ENCODE assay signal across 8 cellular contexts in the genomic region with DNA sequence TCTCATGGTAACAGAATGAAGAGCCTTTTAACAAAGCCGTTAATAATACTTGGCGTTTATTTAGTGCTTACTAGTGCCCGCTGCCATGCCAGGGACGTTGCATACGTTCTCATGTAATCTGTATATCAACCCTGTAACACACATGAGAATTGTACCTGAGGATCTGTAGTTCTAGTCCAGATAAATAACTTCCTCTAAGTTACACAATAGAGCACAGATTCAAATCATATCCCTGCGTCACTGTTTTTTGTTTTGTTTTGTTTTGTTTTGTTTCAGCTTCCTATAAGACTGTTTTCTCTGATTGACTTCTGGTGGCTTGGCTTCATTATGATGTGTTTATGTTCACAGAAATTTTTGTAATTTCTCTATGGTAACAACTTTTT. TPM values are rescaled to one million over a fixed set of nuclear protein-coding genes. Genes with fewer than 3 reads are reported as not detected.
DNase-seq lines count a peak whose midpoint lies in the region; ATAC-seq, FAIRE-seq and TF ChIP-seq lines count a peak whose summit lies in the region.

No MANE protein-coding gene starts in this region.

- H3K4me3 Mint-ChIP-seq in activated naive CD8-positive, alpha-beta T cell treated with anti-CD3 and anti-CD28 coated beads for 36 hours, result peak overlapping the region; percentile 94

- H3K27me3 ChIP-seq in HepG2 (ENCODE audit: control insufficient read depth in 1 of 2, insufficient read depth in 2 of 2, low read length in 2 of 2) (no peaks in the 10 kb centered on the region; a peak in 1 of 5 replicates), upper lobe of right lung (no peaks in the 10 kb centered on the region)

- H4K20me1 ChIP-seq in HepG2 (ENCODE audit: insufficient read depth, low read length), result 0 out of 2 replicates have a peak, but pooled peaks cover 3% of the 10 kb centered on the region

- peaks cover 50% of the 10 kb centered on the region for H3K4me1 Mint-ChIP-seq in activated naive CD8-positive, alpha-beta T cell treated with anti-CD3 and anti-CD28 coated beads for 36 hours

- TSS peak; percentile 71 for BruUV-seq in HepG2 (replicated peaks; lab: Mats Ljungman, UMichigan)

- peak overlapping the region; percentile 74 for H3K4me2 ChIP-seq in HepG2 (ENCODE audit: low read depth, low read length)

- in situ Hi-C loops in HepG2 (cut with HindIII; ENCODE audit: extremely low pct_ligation_motif_present, low pct_unique_long_range_greater_than_20kb), result no loop called here

- H3K4me1 ChIP-seq in HEK293 (ENCODE audit: control insufficient read depth, insufficient read depth, low read length) (peaks cover 6% of the 10 kb centered on the region; the same call in 1 of the 2 replicates), HepG2 (ENCODE audit: insufficient read depth, low read length) (peaks cover 24% of the 10 kb centered on the region), upper lobe of right lung (peaks cover 14% of the 10 kb centered on the region)

- CTCF ChIA-PET in HEK293 (lab: Yijun Ruan, JAX), result interaction anchor here (0.6 to 1.1 kb wide), 3 partner anchors 8 to 20 kb away, joined by 3 to 4 read pairs (median 3); no protein-coding TSS in a partner anchor
- CTCF ChIA-PET in HepG2 (lab: Yijun Ruan, JAX; ENCODE audit: low intra/inter-chr PET ratio, low total read pairs), result no interaction called here

- H3K27ac Mint-ChIP-seq in activated naive CD8-positive, alpha-beta T cell treated with anti-CD3 and anti-CD28 coated beads for 36 hours, result peak overlapping the region; percentile 92

- no peaks in the 10 kb centered on the region for H3K9me3 Mint-ChIP-seq in activated naive CD8-positive, alpha-beta T cell treated with anti-CD3 and anti-CD28 coated beads for 36 hours

- no peak for TF ChIP-seq RAD21 in HepG2 (CRISPR knock-in tag; IDR thresholded peaks at IDR 0.05)

- H3K36me3 ChIP-seq in HEK293 (ENCODE audit: control insufficient read depth in 2 of 2, insufficient read depth in 1 of 2, low read length in 2 of 2) (peaks cover 41 to 61% of the 10 kb centered on the region in 2 experiments), HepG2 (replicated peaks in 1 of 2; ENCODE audit: control insufficient read depth in 1 of 2, insufficient read depth in 2 of 2, low read length in 2 of 2) (peaks cover 4 to 51% of the 10 kb centered on the region in 2 experiments), upper lobe of right lung (peaks cover 25% of the 10 kb centered on the region)

- H3K27me3 Mint-ChIP-seq in activated naive CD8-positive, alpha-beta T cell treated with anti-CD3 and anti-CD28 coated beads for 36 hours, result no peaks in the 10 kb centered on the region

- no peak for TF ChIP-seq EP300 in HepG2 (IDR thresholded peaks at IDR 0.05; ENCODE audit: low read depth in 2 of 2, low read length in 2 of 2)
- no peak for TF ChIP-seq EP300 in HepG2 (CRISPR knock-in tag; IDR thresholded peaks at IDR 0.05; ENCODE audit: borderline replicate concordance)

- WGBS in HepG2 (ENCODE audit: low lambda C conversion rate), result 14% methylated on average over 6 of the region's 6 CpGs

- H3K79me2 ChIP-seq in HepG2 (ENCODE audit: insufficient read depth, low read length), result peaks cover 32% of the 10 kb centered on the region

- no peak for FAIRE-seq in HepG2 (lab: Jason Lieb, UNC)

- no peak overlapping the region for H2AFZ ChIP-seq in HepG2 (ENCODE audit: low read length)

- TF ChIP-seq CTCF in AG10803 (conservative IDR thresholded peaks at IDR 0.05; ENCODE audit: low read length), result no peak
- no peak for TF ChIP-seq CTCF in HEK293 (tag by site-specific recombination; IDR thresholded peaks at IDR 0.05)
- TF ChIP-seq CTCF in HepG2 (CRISPR knock-in tag; IDR thresholded peaks at IDR 0.05), result no peak
- TF ChIP-seq CTCF in upper lobe of right lung (IDR thresholded peaks at IDR 0.05), result no peak

- H3K4me3 ChIP-seq in AG10803 (ENCODE audit: low read length) (peak overlapping the region; percentile 82), HEK293 (ENCODE audit: low read depth, low read length) (peak overlapping the region; percentile 76), HepG2 (replicated peaks in 1 of 3; ENCODE audit: insufficient read depth in 1 of 3, low read depth in 2 of 3, low read length in 3 of 3) (peak overlapping the region; percentile 81 to 89 (median 86)), upper lobe of right lung (peak overlapping the region; percentile 76)

- ATAC-seq in HepG2 (peak; percentile 19), upper lobe of right lung (peak; percentile 3), HG02870 (IDR thresholded peaks at IDR 0.05; ENCODE audit: unreplicated experiment) (no peak)

- no peak overlapping the region; the same call in 1 of the 2 replicates for H3K27ac ChIP-seq in HEK293 (ENCODE audit: extremely low read depth, low read depth, low read length)
- H3K27ac ChIP-seq in HepG2 (ENCODE audit: extremely low read length, insufficient read depth, low read length), result peak overlapping the region; percentile 60
- peak overlapping the region; percentile 79 for H3K27ac ChIP-seq in upper lobe of right lung

- DNase-seq in AG10803 (ENCODE audit: low read depth) (no peak), HepG2 (ENCODE audit: low spot score) (no peak), upper lobe of right lung (no peak), cortex of kidney (lab: John Stamatoyannopoulos, UW) (no peak), posterior vena cava (ENCODE audit: low spot score) (no peak)
- DNase-seq in activated naive CD8-positive, alpha-beta T cell treated with anti-CD3 and anti-CD28 coated beads for 36 hours, result no peak

- POLR2A ChIA-PET in HEK293 (lab: Yijun Ruan, JAX) (interaction anchor here (0.8 to 3.6 kb wide), 18 partner anchors 9 to 462 kb away, joined by 3 to 59 read pairs (median 4); a partner anchor contains a TSS), HepG2 (lab: Yijun Ruan, JAX) (interaction anchor here (1.0 to 5.1 kb wide), 13 partner anchors 9 to 258 kb away, joined by 4 to 86 read pairs (median 5); a partner anchor contains a TSS)

- intact Hi-C loops in HepG2 (cut with micrococcal nuclease; ENCODE audit: unreplicated experiment), result loop anchor here (1.0 kb wide), 3 partner anchors 11 to 142 kb away; a partner anchor contains a TSS
- intact Hi-C loops in upper lobe of right lung (cut with DNase I), result no loop called here
- intact Hi-C loops in posterior vena cava (cut with DNase I), result no loop called here

- H3K9me3 ChIP-seq in HEK293 (ENCODE audit: control insufficient read depth, insufficient read depth, low read depth, low read length) (no peaks in the 10 kb centered on the region), HepG2 (ENCODE audit: low read length) (no peaks in the 10 kb centered on the region), upper lobe of right lung (no peaks in the 10 kb centered on the region)

- TF ChIP-seq POLR2A in HepG2 (IDR thresholded peaks at IDR 0.05; ENCODE audit: insufficient read depth in 1 of 2, low read depth in 2 of 2, low read length in 2 of 2), result no peak

- peaks cover 35% of the 10 kb centered on the region for H3K36me3 Mint-ChIP-seq in activated naive CD8-positive, alpha-beta T cell treated with anti-CD3 and anti-CD28 coated beads for 36 hours

- H3K9ac ChIP-seq in HepG2 (ENCODE audit: insufficient read depth, low read depth, low read length), result peak overlapping the region; percentile 75

RNA-seq across cellular contexts. Expression of a gene that starts 0.6 kb away (rescaled TPM):
- total RNA-seq in activated naive CD8-positive, alpha-beta T cell treated with anti-CD3 and anti-CD28 coated beads for 36 hours, result 1 to 10 TPM; 2.9 to 3.3 TPM
- total RNA-seq in HepG2 (2016; rRNA removed; fragmentation: Illumina TruSeq; extraction: Trizol) (12.7 and 13.4 TPM in 2 replicates), upper lobe of right lung (5.8 TPM), posterior vena cava (1 to 10 TPM; 4.8 to 5.3 TPM)
- 5.3 and 5.8 TPM in 2 replicates for total RNA-seq in HepG2 (2016; cell fraction: cytosol; rRNA removed; fragmentation: Illumina TruSeq; extraction: Trizol; ENCODE audit: low read depth)
- total RNA-seq in HepG2 (2016; cell fraction: insoluble cytoplasmic fraction; rRNA removed; fragmentation: Illumina TruSeq; extraction: Trizol), result 12.9 and 16.5 TPM in 2 replicates
- 6.3 and 10.0 TPM in 2 replicates for total RNA-seq in HepG2 (2016; cell fraction: membrane; rRNA removed; fragmentation: Illumina TruSeq; extraction: Trizol)
- total RNA-seq in HepG2 (2016; cell fraction: nucleus; rRNA removed; fragmentation: Illumina TruSeq; extraction: Trizol), result 12.2 and 14.1 TPM in 2 replicates
- 5.7 and 6.7 TPM in 2 replicates for polyA plus RNA-seq in HepG2 (2011; rRNA removed)
- polyA plus RNA-seq in HepG2 (2011; cell fraction: cytosol; rRNA removed), result 3.2 and 3.8 TPM in 2 replicates
- polyA plus RNA-seq in HepG2 (2011; cell fraction: nucleus; rRNA removed), result 6.4 and 10.4 TPM in 2 replicates
- polyA plus RNA-seq in HepG2 (2012), result 6.3 and 6.6 TPM in 2 replicates
- polyA plus RNA-seq in HepG2 (2016; cell fraction: cytosol; fragmentation: Illumina TruSeq; extraction: Trizol; ENCODE audit: low read depth), result 2.4 and 2.5 TPM in 2 replicates
- polyA plus RNA-seq in HepG2 (2016; cell fraction: insoluble cytoplasmic fraction; fragmentation: Illumina TruSeq; extraction: Trizol; ENCODE audit: low read depth), result 11.7 and 12.1 TPM in 2 replicates
- 3.3 and 3.8 TPM in 2 replicates for polyA plus RNA-seq in HepG2 (2016; cell fraction: membrane; fragmentation: Illumina TruSeq; extraction: Trizol; ENCODE audit: low read depth)
- 14.2 and 14.4 TPM in 2 replicates for polyA plus RNA-seq in HepG2 (2016; cell fraction: nucleus; fragmentation: Illumina TruSeq; extraction: Trizol; ENCODE audit: insufficient read depth, low read depth)
- polyA minus RNA-seq in HepG2 (2011; rRNA and poly(A)+ RNA removed; ENCODE audit: low replicate concordance), result 2.9 and 4.3 TPM in 2 replicates
- 1.1 and 2.6 TPM in 2 replicates for polyA minus RNA-seq in HepG2 (2011; cell fraction: cytosol; rRNA and poly(A)+ RNA removed)
- 13.9 and 21.8 TPM in 2 replicates for polyA minus RNA-seq in HepG2 (2011; cell fraction: nucleus; rRNA and poly(A)+ RNA removed)

RNA-seq across cellular contexts. Expression of a gene that starts 16.7 kb away (rescaled TPM):
- 10 to 100 TPM; 13.8 to 14.6 TPM for total RNA-seq in activated naive CD8-positive, alpha-beta T cell treated with anti-CD3 and anti-CD28 coated beads for 36 hours
- total RNA-seq in HepG2 (2016; rRNA removed; fragmentation: Illumina TruSeq; extraction: Trizol) (20.9 and 36.1 TPM in 2 replicates), upper lobe of right lung (20.9 TPM), posterior vena cava (10 to 100 TPM; 16.9 to 18.6 TPM)
- 1.4 and 2.6 TPM in 2 replicates for total RNA-seq in HepG2 (2016; cell fraction: cytosol; rRNA removed; fragmentation: Illumina TruSeq; extraction: Trizol; ENCODE audit: low read depth)
- 18.7 and 32.4 TPM in 2 replicates for total RNA-seq in HepG2 (2016; cell fraction: insoluble cytoplasmic fraction; rRNA removed; fragmentation: Illumina TruSeq; extraction: Trizol)
- 7.0 and 9.3 TPM in 2 replicates for total RNA-seq in HepG2 (2016; cell fraction: membrane; rRNA removed; fragmentation: Illumina TruSeq; extraction: Trizol)
- total RNA-seq in HepG2 (2016; cell fraction: nucleus; rRNA removed; fragmentation: Illumina TruSeq; extraction: Trizol), result 36.9 and 37.1 TPM in 2 replicates
- polyA plus RNA-seq in HepG2 (2011; rRNA removed), result 10.8 and 12.4 TPM in 2 replicates
- 4.4 and 7.8 TPM in 2 replicates for polyA plus RNA-seq in HepG2 (2011; cell fraction: cytosol; rRNA removed)
- 36.6 and 48.8 TPM in 2 replicates for polyA plus RNA-seq in HepG2 (2011; cell fraction: nucleus; rRNA removed)
- polyA plus RNA-seq in HepG2 (2012), result 20.0 and 21.0 TPM in 2 replicates
- polyA plus RNA-seq in HepG2 (2016; cell fraction: cytosol; fragmentation: Illumina TruSeq; extraction: Trizol; ENCODE audit: low read depth), result 0.40 and 0.46 TPM in 2 replicates
- 18.2 and 19.7 TPM in 2 replicates for polyA plus RNA-seq in HepG2 (2016; cell fraction: insoluble cytoplasmic fraction; fragmentation: Illumina TruSeq; extraction: Trizol; ENCODE audit: low read depth)
- polyA plus RNA-seq in HepG2 (2016; cell fraction: membrane; fragmentation: Illumina TruSeq; extraction: Trizol; ENCODE audit: low read depth), result 1.6 and 2.0 TPM in 2 replicates
- polyA plus RNA-seq in HepG2 (2016; cell fraction: nucleus; fragmentation: Illumina TruSeq; extraction: Trizol; ENCODE audit: insufficient read depth, low read depth), result 42.0 and 45.6 TPM in 2 replicates
- 16.6 and 22.5 TPM in 2 replicates for polyA minus RNA-seq in HepG2 (2011; rRNA and poly(A)+ RNA removed; ENCODE audit: low replicate concordance)
- polyA minus RNA-seq in HepG2 (2011; cell fraction: cytosol; rRNA and poly(A)+ RNA removed), result 21.0 and 24.8 TPM in 2 replicates
- 49.2 and 60.8 TPM in 2 replicates for polyA minus RNA-seq in HepG2 (2011; cell fraction: nucleus; rRNA and poly(A)+ RNA removed)

RNA-seq across cellular contexts. Expression of a gene that starts 44.6 kb away (rescaled TPM):
- 1 to 10 TPM; 4.3 TPM for total RNA-seq in activated naive CD8-positive, alpha-beta T cell treated with anti-CD3 and anti-CD28 coated beads for 36 hours
- total RNA-seq in HepG2 (2016; rRNA removed; fragmentation: Illumina TruSeq; extraction: Trizol) (8.6 and 11.2 TPM in 2 replicates), upper lobe of right lung (2.3 TPM), posterior vena cava (under 1 TPM; 0.42 to 0.48 TPM)
- total RNA-seq in HepG2 (2016; cell fraction: cytosol; rRNA removed; fragmentation: Illumina TruSeq; extraction: Trizol; ENCODE audit: low read depth), result 3.4 TPM in 2 replicates
- 7.8 and 10.0 TPM in 2 replicates for total RNA-seq in HepG2 (2016; cell fraction: insoluble cytoplasmic fraction; rRNA removed; fragmentation: Illumina TruSeq; extraction: Trizol)
- 6.8 TPM in 2 replicates for total RNA-seq in HepG2 (2016; cell fraction: membrane; rRNA removed; fragmentation: Illumina TruSeq; extraction: Trizol)
- total RNA-seq in HepG2 (2016; cell fraction: nucleus; rRNA removed; fragmentation: Illumina TruSeq; extraction: Trizol), result 8.8 and 9.5 TPM in 2 replicates
- 0.58 and 0.78 TPM in 2 replicates for polyA plus RNA-seq in HepG2 (2011; rRNA removed)
- polyA plus RNA-seq in HepG2 (2011; cell fraction: cytosol; rRNA removed), result 0.34 and 0.64 TPM in 2 replicates
- 1.0 and 1.1 TPM in 2 replicates for polyA plus RNA-seq in HepG2 (2011; cell fraction: nucleus; rRNA removed)
- 2.0 and 2.7 TPM in 2 replicates for polyA plus RNA-seq in HepG2 (2012)
- polyA plus RNA-seq in HepG2 (2016; cell fraction: cytosol; fragmentation: Illumina TruSeq; extraction: Trizol; ENCODE audit: low read depth), result 1.1 and 1.2 TPM in 2 replicates
- polyA plus RNA-seq in HepG2 (2016; cell fraction: insoluble cytoplasmic fraction; fragmentation: Illumina TruSeq; extraction: Trizol; ENCODE audit: low read depth), result 6.7 and 7.0 TPM in 2 replicates
- polyA plus RNA-seq in HepG2 (2016; cell fraction: membrane; fragmentation: Illumina TruSeq; extraction: Trizol; ENCODE audit: low read depth), result 2.2 and 2.4 TPM in 2 replicates
- 6.5 and 7.8 TPM in 2 replicates for polyA plus RNA-seq in HepG2 (2016; cell fraction: nucleus; fragmentation: Illumina TruSeq; extraction: Trizol; ENCODE audit: insufficient read depth, low read depth)
- polyA minus RNA-seq in HepG2 (2011; rRNA and poly(A)+ RNA removed; ENCODE audit: low replicate concordance), result 1.0 and 1.1 TPM in 2 replicates
- 1.1 and 1.4 TPM in 2 replicates for polyA minus RNA-seq in HepG2 (2011; cell fraction: cytosol; rRNA and poly(A)+ RNA removed)
- 4.2 and 5.6 TPM in 2 replicates for polyA minus RNA-seq in HepG2 (2011; cell fraction: nucleus; rRNA and poly(A)+ RNA removed)
